Comparison of ENCODE assay signal across 16 cellular contexts in the genomic region with DNA sequence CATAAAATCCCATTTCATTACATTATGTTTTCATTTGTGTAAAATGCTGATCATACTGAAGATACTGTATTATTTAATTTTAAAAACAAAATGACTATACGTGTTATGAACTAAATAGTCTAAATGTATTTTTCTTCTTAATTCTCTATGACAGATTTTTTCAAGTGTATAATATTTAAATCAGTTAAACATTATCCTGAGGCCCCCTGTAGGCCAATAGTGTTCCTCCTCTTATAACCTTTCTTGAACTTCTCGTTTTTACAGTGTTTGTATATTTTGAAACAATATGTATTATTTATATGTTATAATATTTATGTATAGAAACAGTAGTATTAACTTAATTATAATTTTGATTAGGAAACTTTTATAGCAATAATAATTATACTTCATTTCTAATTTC.
"Had no signal": no experiment of that assay in that cellular context is flagged by ENCODE, and none has a peak within 500 bp of the region (broad histone marks: within the 10 kb centered on the region; RNA-seq: fewer than 3 reads in every experiment).

No MANE protein-coding gene starts in this region.

- H3K9me3 ChIP-seq: gastrocnemius medialis, heart right ventricle, sigmoid colon, stomach, testis, upper lobe of right lung had no signal

- H3K27ac ChIP-seq: gastrocnemius medialis, heart right ventricle, sigmoid colon, stomach, testis, upper lobe of right lung had no signal

- DNase-seq: activated CD4-positive, alpha-beta T cell treated with anti-CD3 and anti-CD28 coated beads, Interleukin-2, amount 50 U/mL, for 1 hour; activated naive CD4-positive, alpha-beta T cell treated with anti-CD3 and anti-CD28 coated beads for 36 hours; activated naive CD8-positive, alpha-beta T cell treated with anti-CD3 and anti-CD28 coated beads, Interleukin-2, amount 50 U/mL, for 24 hours; aorta; effector CD8-positive, alpha-beta T cell; gastrocnemius medialis; heart right ventricle; left colon; sigmoid colon; stimulated activated CD4-positive, alpha-beta T cell treated with anti-CD3 and anti-CD28 coated beads, Interleukin-1b, Interleukin-23, amount 100 ng/mL, for 48 hours; stomach; testis; upper lobe of right lung had no signal

- H3K27me3 Mint-ChIP-seq: activated naive CD8-positive, alpha-beta T cell treated with anti-CD3 and anti-CD28 coated beads, Interleukin-2, amount 50 U/mL, for 24 hours had no signal

- H3K4me1 ChIP-seq: gastrocnemius medialis, heart right ventricle, sigmoid colon, stomach, testis, upper lobe of right lung had no signal

- ATAC-seq: activated naive CD8-positive, alpha-beta T cell treated with anti-CD3 and anti-CD28 coated beads, Interleukin-2, amount 50 U/mL, for 24 hours; gastrocnemius medialis; heart right ventricle; left colon; upper lobe of right lung had no signal

- H3K36me3 ChIP-seq: gastrocnemius medialis, heart right ventricle, sigmoid colon, stomach, upper lobe of right lung had no signal

- H3K4me3 ChIP-seq: gastrocnemius medialis, heart right ventricle, lung, sigmoid colon, stomach, testis, upper lobe of right lung had no signal

- H3K4me3 Mint-ChIP-seq: activated naive CD4-positive, alpha-beta T cell treated with anti-CD3 and anti-CD28 coated beads for 36 hours; activated naive CD8-positive, alpha-beta T cell treated with anti-CD3 and anti-CD28 coated beads, Interleukin-2, amount 50 U/mL, for 24 hours; mesothelial cell of epicardium; T-helper 2 cell treated with Interferon-gamma antibody and Interleukin-4, amounts not matched to agents 5 μg/mL and 100 μg/mL, for 36 hours had no signal

- H3K27ac Mint-ChIP-seq: activated naive CD4-positive, alpha-beta T cell treated with anti-CD3 and anti-CD28 coated beads for 36 hours; activated naive CD8-positive, alpha-beta T cell treated with anti-CD3 and anti-CD28 coated beads, Interleukin-2, amount 50 U/mL, for 24 hours; mesothelial cell of epicardium; T-helper 2 cell treated with Interferon-gamma antibody and Interleukin-4, amounts not matched to agents 5 μg/mL and 100 μg/mL, for 36 hours had no signal

- H3K9me3 Mint-ChIP-seq: activated naive CD4-positive, alpha-beta T cell treated with anti-CD3 and anti-CD28 coated beads for 36 hours; T-helper 2 cell treated with Interferon-gamma antibody and Interleukin-4, amounts not matched to agents 5 μg/mL and 100 μg/mL, for 36 hours had no signal

- H3K4me1 Mint-ChIP-seq: activated naive CD8-positive, alpha-beta T cell treated with anti-CD3 and anti-CD28 coated beads, Interleukin-2, amount 50 U/mL, for 24 hours; mesothelial cell of epicardium had no signal

- H3K27me3 ChIP-seq: gastrocnemius medialis, heart right ventricle, sigmoid colon, stomach, testis, upper lobe of right lung had no signal
